ENCODE assay signal across 11 cellular contexts in genomic region chr12:48991247-48992050, GRCh38.
"Had no signal": no experiment of that assay in that cellular context is flagged by ENCODE, and none has a peak within 500 bp of the region (broad histone marks: within the 10 kb centered on the region; RNA-seq: fewer than 3 reads in every experiment).

No MANE protein-coding gene starts in this region.

- H3K27ac ChIP-seq: ascending aorta, coronary artery, tibial nerve had no signal

- H3K4me1 ChIP-seq: ascending aorta had no signal

- H3K9me3 ChIP-seq: ascending aorta, tibial nerve had no signal

- DNase-seq: activated CD4-positive, alpha-beta T cell treated with anti-CD3 and anti-CD28 coated beads, Interleukin-2, amount 10 ng/mL, durations not matched to agents 7 days and 5 days; activated CD8-positive, alpha-beta memory T cell treated with anti-CD3 and anti-CD28 coated beads for 24 hours; activated CD8-positive, alpha-beta memory T cell treated with anti-CD3 and anti-CD28 coated beads, Interleukin-2, amount 50 U/mL, for 48 hours; activated gamma-delta T cell; midbrain; nephron progenitor cell; nucleus accumbens had no signal

- H3K4me3 ChIP-seq: ascending aorta, coronary artery, lung, tibial nerve had no signal

- H3K36me3 ChIP-seq: ascending aorta, tibial nerve had no signal
